8 cellular contexts compared by ENCODE assay signal in the genomic region with DNA sequence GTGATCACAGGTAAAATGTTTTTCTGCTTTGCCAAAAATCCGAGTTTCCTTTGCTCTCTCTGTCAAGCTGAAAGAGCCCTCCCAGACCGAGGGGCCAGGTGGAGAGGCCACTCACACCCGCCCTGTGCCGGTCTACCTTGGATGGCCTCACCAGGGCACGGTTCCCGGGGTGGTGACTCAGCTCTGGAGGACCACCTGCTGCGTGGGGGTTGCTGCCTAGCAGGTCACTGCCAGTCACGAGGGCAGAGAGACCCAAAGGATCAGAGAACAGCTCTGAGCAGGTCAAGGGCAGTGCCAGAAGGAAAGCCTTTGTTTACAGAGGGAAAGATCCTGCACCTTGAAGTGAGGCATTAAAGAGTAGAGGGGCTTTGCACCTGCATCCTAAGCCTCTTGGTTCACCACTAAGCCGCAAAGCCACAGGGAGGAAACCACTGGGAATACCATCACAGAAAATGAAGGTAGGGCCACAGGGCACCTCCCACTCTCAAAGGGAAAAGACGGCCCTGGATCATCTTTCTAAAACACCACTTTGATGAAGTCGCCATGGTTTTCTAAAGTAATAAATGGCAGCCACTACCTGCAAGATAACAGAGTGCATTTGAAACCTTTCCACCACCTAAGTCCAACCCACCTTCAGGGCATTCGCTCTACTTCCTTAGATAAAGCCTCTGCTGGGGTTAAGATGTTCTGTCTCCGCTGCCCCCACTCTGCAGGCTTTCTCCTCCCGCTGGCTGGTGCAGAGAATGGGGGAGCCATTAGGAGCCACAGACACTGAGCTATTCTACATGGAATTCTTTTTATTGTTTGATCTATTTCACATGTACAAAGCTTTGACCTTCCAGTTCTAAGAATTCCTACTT.
DNase-seq lines count a peak whose midpoint lies in the region; ATAC-seq and TF ChIP-seq lines count a peak whose summit lies in the region.

No MANE protein-coding gene starts in this region.

- peaks cover 41% of the 10 kb centered on the region for H3K36me3 ChIP-seq in right atrium auricular region

- no peak overlapping the region for H3K4me3 ChIP-seq in right atrium auricular region

- H3K9me3 Mint-ChIP-seq in activated naive CD4-positive, alpha-beta T cell treated with anti-CD3 and anti-CD28 coated beads for 36 hours, result no peaks in the 10 kb centered on the region
- H3K9me3 Mint-ChIP-seq in activated T-cell treated with anti-CD3 and anti-CD28 coated beads, Interleukin-2, amount 50 U/mL, for 72 hours, result no peaks in the 10 kb centered on the region

- no peaks in the 10 kb centered on the region for H3K9me3 ChIP-seq in right atrium auricular region

- peak overlapping the region; percentile 85 for H3K27ac Mint-ChIP-seq in activated naive CD4-positive, alpha-beta T cell treated with anti-CD3 and anti-CD28 coated beads for 36 hours
- H3K27ac Mint-ChIP-seq in activated T-cell treated with anti-CD3 and anti-CD28 coated beads, Interleukin-2, amount 50 U/mL, for 72 hours, result peak overlapping the region; percentile 97

- no peaks in the 10 kb centered on the region for H3K27me3 Mint-ChIP-seq in activated naive CD4-positive, alpha-beta T cell treated with anti-CD3 and anti-CD28 coated beads for 36 hours (ENCODE audit: low read depth)
- H3K27me3 Mint-ChIP-seq in activated T-cell treated with anti-CD3 and anti-CD28 coated beads, Interleukin-2, amount 50 U/mL, for 72 hours (ENCODE audit: low read depth), result no peaks in the 10 kb centered on the region

- ATAC-seq in activated T-cell treated with anti-CD3 and anti-CD28 coated beads, Interleukin-2, amount 50 U/mL, for 72 hours (replicated peaks in 1 of 2), result peak; percentile 52 to 55
- peak; percentile 30 for ATAC-seq in stimulated activated naive CD8-positive, alpha-beta T cell treated with anti-CD3 and anti-CD28 coated beads, Interleukin-15, Interleukin-2, amounts not matched to agents 100 U/mL and 50 U/mL, for 24 hours
- ATAC-seq in HG03571 (IDR thresholded peaks at IDR 0.05; ENCODE audit: unreplicated experiment), result no peak

- H3K4me3 Mint-ChIP-seq in activated naive CD4-positive, alpha-beta T cell treated with anti-CD3 and anti-CD28 coated beads for 36 hours, result no peak overlapping the region
- H3K4me3 Mint-ChIP-seq in activated T-cell treated with anti-CD3 and anti-CD28 coated beads, Interleukin-2, amount 50 U/mL, for 72 hours, result peak overlapping the region; percentile 74 to 77

- DNase-seq in activated naive CD4-positive, alpha-beta T cell treated with anti-CD3 and anti-CD28 coated beads for 36 hours, result no peak
- no peak for DNase-seq in activated naive CD4-positive, alpha-beta T cell (lab: John Stamatoyannopoulos, UW)
- peak; percentile 50 to 63 for DNase-seq in activated T-cell treated with anti-CD3 and anti-CD28 coated beads, Interleukin-2, amount 50 U/mL, for 72 hours
- DNase-seq in right atrium auricular region (ENCODE audit: low spot score) (peak; percentile 75), GM10248 (ENCODE audit: extremely low spot score) (no peak)
- DNase-seq in stimulated activated naive CD8-positive, alpha-beta T cell treated with anti-CD3 and anti-CD28 coated beads, Interleukin-15, Interleukin-2, amounts not matched to agents 100 U/mL and 50 U/mL, for 24 hours, result peak; percentile 45
- DNase-seq in effector CD4-positive, alpha-beta T cell, result no peak

- no peak for TF ChIP-seq CTCF in right atrium auricular region (IDR thresholded peaks at IDR 0.05)
- no peak for TF ChIP-seq CTCF in GM10248 (IDR thresholded peaks at IDR 0.05; ENCODE audit: control extremely low read depth, extremely low read depth, low read depth, missing control alignments)

- H3K4me1 Mint-ChIP-seq in activated naive CD4-positive, alpha-beta T cell treated with anti-CD3 and anti-CD28 coated beads for 36 hours (ENCODE audit: low read depth), result peaks cover 78% of the 10 kb centered on the region
- peaks cover 89% of the 10 kb centered on the region for H3K4me1 Mint-ChIP-seq in activated T-cell treated with anti-CD3 and anti-CD28 coated beads, Interleukin-2, amount 50 U/mL, for 72 hours (ENCODE audit: low read depth)

- intact Hi-C loops in activated naive CD4-positive, alpha-beta T cell treated with anti-CD3 and anti-CD28 coated beads for 36 hours (cut with micrococcal nuclease), result loop anchor here (5.0 kb wide), 2 partner anchors 213 to 528 kb away; no protein-coding TSS in a partner anchor

- CTCF ChIA-PET in activated naive CD4-positive, alpha-beta T cell treated with anti-CD3 and anti-CD28 coated beads for 36 hours (lab: Charles Lee), result interaction anchor here (1.0 to 1.1 kb wide), 4 partner anchors 9 to 148 kb away, joined by 3 to 5 read pairs (median 4); no protein-coding TSS in a partner anchor
- CTCF ChIA-PET in GM10248 (lab: Yijun Ruan, JAX), result interaction anchor here (1.1 to 8.7 kb wide), 11 partner anchors 10 to 616 kb away, joined by 3 to 141 read pairs (median 20); no protein-coding TSS in a partner anchor

- H3K36me3 Mint-ChIP-seq in activated naive CD4-positive, alpha-beta T cell treated with anti-CD3 and anti-CD28 coated beads for 36 hours (ENCODE audit: low read depth), result peaks cover 68% of the 10 kb centered on the region
- peaks cover 19 to 60% of the 10 kb centered on the region in 2 donors for H3K36me3 Mint-ChIP-seq in activated T-cell treated with anti-CD3 and anti-CD28 coated beads, Interleukin-2, amount 50 U/mL, for 72 hours (ENCODE audit: insufficient read depth in 2 of 2)

- peak overlapping the region; percentile 77 to 80 for H3K27ac ChIP-seq in right atrium auricular region

- H3K4me1 ChIP-seq in right atrium auricular region, result peaks cover 0 to 74% of the 10 kb centered on the region in 2 donors

- POLR2A ChIA-PET in GM10248 (lab: Yijun Ruan, JAX), result interaction anchor here (1.3 kb wide), 1 partner anchor 47 kb away, joined by 3 read pairs; no protein-coding TSS in a partner anchor

- H3K27me3 ChIP-seq in right atrium auricular region, result no peaks in the 10 kb centered on the region

Comparison
In these comparisons a context has a peak if more than half of its experiments do, and no peak if none do; other contexts are left out.
1. DNase-seq: peak in activated T-cell treated with anti-CD3 and anti-CD28 coated beads, Interleukin-2, amount 50 U/mL, for 72 hours (2 of 2), right atrium auricular region (single experiment) and stimulated activated naive CD8-positive, alpha-beta T cell treated with anti-CD3 and anti-CD28 coated beads, Interleukin-15, Interleukin-2, amounts not matched to agents 100 U/mL and 50 U/mL, for 24 hours (single experiment); none in activated naive CD4-positive, alpha-beta T cell treated with anti-CD3 and anti-CD28 coated beads for 36 hours (single experiment), activated naive CD4-positive, alpha-beta T cell (0 of 4), GM10248 (single experiment) and effector CD4-positive, alpha-beta T cell (single experiment).